In genomic region chr16:56711862-56712261, GRCh38 we compare ENCODE assay signal across 24 cellular contexts. TPM values are rescaled to one million over a fixed set of nuclear protein-coding genes. Genes with fewer than 3 reads are reported as not detected.
"Had no signal": no experiment of that assay in that cellular context is flagged by ENCODE, and none has a peak within 500 bp of the region (broad histone marks: within the 10 kb centered on the region; RNA-seq: fewer than 3 reads in every experiment).

No MANE protein-coding gene starts in this region.

- H3K27me3 ChIP-seq: esophagus squamous epithelium, gastroesophageal sphincter, ovary, thyroid gland, upper lobe of right lung had no signal

- H3K4me1 ChIP-seq: gastroesophageal sphincter, left ventricle myocardium inferior, prostate gland, thyroid gland, upper lobe of right lung had no signal

- DNase-seq: activated CD4-positive, alpha-beta T cell treated with anti-CD3 and anti-CD28 coated beads for 1 hour; activated CD4-positive, alpha-beta T cell treated with anti-CD3 and anti-CD28 coated beads, Interleukin-2, amount 50 U/mL, for 1 hour; activated CD8-positive, alpha-beta T cell treated with anti-CD3 and anti-CD28 coated beads, Interleukin-2, amount 10 ng/mL, durations not matched to agents 7 days and 5 days; activated naive CD4-positive, alpha-beta T cell; activated naive CD8-positive, alpha-beta T cell treated with anti-CD3 and anti-CD28 coated beads, Interleukin-2, amount 10 ng/mL, durations not matched to agents 7 days and 5 days; activated T-cell treated with anti-CD3 and anti-CD28 coated beads, Interleukin-2, amount 50 U/mL, for 24 hours; amygdala; cerebellar nuclear complex; endodermal cell; esophagus squamous epithelium; hypothalamus; left ventricle myocardium inferior; ovary; stimulated activated CD4-positive, alpha-beta T cell treated with anti-CD3 and anti-CD28 coated beads, Interleukin-4, amount 100 ng/mL, for 24 hours; substantia nigra; thyroid gland; upper lobe of right lung had no signal

- H3K4me3 ChIP-seq: coronary artery, esophagus squamous epithelium, gastroesophageal sphincter, left ventricle myocardium inferior, ovary, prostate gland, thyroid gland, upper lobe of right lung had no signal

- ATAC-seq: activated CD8-positive, alpha-beta T cell treated with anti-CD3 and anti-CD28 coated beads, Interleukin-2, amount 10 ng/mL, durations not matched to agents 7 days and 5 days; gastroesophageal sphincter; natural killer cell treated with Interleukin-12 subunit alpha and Interleukin-12 subunit beta and Interleukin-15 and Interleukin-18, amount 100 ng/mL, for 72 hours; upper lobe of right lung had no signal

- H3K36me3 Mint-ChIP-seq: natural killer cell treated with Interleukin-12 subunit alpha and Interleukin-12 subunit beta and Interleukin-15 and Interleukin-18, amount 100 ng/mL, for 72 hours had no signal

- H3K27ac Mint-ChIP-seq: activated CD8-positive, alpha-beta T cell treated with anti-CD3 and anti-CD28 coated beads, Interleukin-2, amount 10 ng/mL, durations not matched to agents 7 days and 5 days; activated naive CD8-positive, alpha-beta T cell treated with anti-CD3 and anti-CD28 coated beads, Interleukin-2, amount 10 ng/mL, durations not matched to agents 7 days and 5 days; activated T-cell treated with anti-CD3 and anti-CD28 coated beads, Interleukin-2, amount 50 U/mL, for 24 hours; activated T-helper 2 cell treated with anti-CD3 and anti-CD28 coated beads, Interferon-gamma antibody, Interleukin-2, Interleukin-4, amounts not matched to agents 10 μg/mL and 5 μg/mL and 100 μg/mL, durations not matched to agents 14 hours and 24 hours and 36 hours; endodermal cell; natural killer cell treated with Interleukin-12 subunit alpha and Interleukin-12 subunit beta and Interleukin-15 and Interleukin-18, amount 100 ng/mL, for 72 hours; stimulated activated naive CD8-positive, alpha-beta T cell treated with anti-CD3 and anti-CD28 coated beads, Interleukin-15, Interleukin-2, amounts not matched to agents 100 ng/mL and 50 ng/mL, for 24 hours had no signal

- H3K36me3 ChIP-seq: esophagus squamous epithelium, gastroesophageal sphincter, left ventricle myocardium inferior, ovary, prostate gland, thyroid gland, upper lobe of right lung had no signal

- H3K9me3 Mint-ChIP-seq: activated T-cell treated with anti-CD3 and anti-CD28 coated beads, Interleukin-2, amount 50 U/mL, for 24 hours; activated T-helper 2 cell treated with anti-CD3 and anti-CD28 coated beads, Interferon-gamma antibody, Interleukin-2, Interleukin-4, amounts not matched to agents 10 μg/mL and 5 μg/mL and 100 μg/mL, durations not matched to agents 14 hours and 24 hours and 36 hours; endodermal cell; natural killer cell treated with Interleukin-12 subunit alpha and Interleukin-12 subunit beta and Interleukin-15 and Interleukin-18, amount 100 ng/mL, for 72 hours; stimulated activated naive CD8-positive, alpha-beta T cell treated with anti-CD3 and anti-CD28 coated beads, Interleukin-15, Interleukin-2, amounts not matched to agents 100 ng/mL and 50 ng/mL, for 24 hours had no signal

- H3K27me3 Mint-ChIP-seq: activated naive CD8-positive, alpha-beta T cell treated with anti-CD3 and anti-CD28 coated beads, Interleukin-2, amount 10 ng/mL, durations not matched to agents 7 days and 5 days; activated T-cell treated with anti-CD3 and anti-CD28 coated beads, Interleukin-2, amount 50 U/mL, for 24 hours; natural killer cell treated with Interleukin-12 subunit alpha and Interleukin-12 subunit beta and Interleukin-15 and Interleukin-18, amount 100 ng/mL, for 72 hours; stimulated activated naive CD8-positive, alpha-beta T cell treated with anti-CD3 and anti-CD28 coated beads, Interleukin-15, Interleukin-2, amounts not matched to agents 100 ng/mL and 50 ng/mL, for 24 hours had no signal

- H3K27ac ChIP-seq: coronary artery, esophagus squamous epithelium, gastroesophageal sphincter, left ventricle myocardium inferior, ovary, prostate gland, thyroid gland, upper lobe of right lung had no signal

- H3K4me3 Mint-ChIP-seq: activated CD8-positive, alpha-beta T cell treated with anti-CD3 and anti-CD28 coated beads, Interleukin-2, amount 10 ng/mL, durations not matched to agents 7 days and 5 days; activated naive CD8-positive, alpha-beta T cell treated with anti-CD3 and anti-CD28 coated beads, Interleukin-2, amount 10 ng/mL, durations not matched to agents 7 days and 5 days; activated T-cell treated with anti-CD3 and anti-CD28 coated beads, Interleukin-2, amount 50 U/mL, for 24 hours; endodermal cell; natural killer cell treated with Interleukin-12 subunit alpha and Interleukin-12 subunit beta and Interleukin-15 and Interleukin-18, amount 100 ng/mL, for 72 hours; stimulated activated naive CD8-positive, alpha-beta T cell treated with anti-CD3 and anti-CD28 coated beads, Interleukin-15, Interleukin-2, amounts not matched to agents 100 ng/mL and 50 ng/mL, for 24 hours had no signal

- H3K9me3 ChIP-seq: esophagus squamous epithelium, gastroesophageal sphincter, left ventricle myocardium inferior, ovary, prostate gland, thyroid gland, upper lobe of right lung had no signal

RNA-seq across cellular contexts. Expression of gene MT1H, which starts 42.2 kb away (rescaled TPM):
- total RNA-seq: activated naive CD8-positive, alpha-beta T cell treated with anti-CD3 and anti-CD28 coated beads, Interleukin-2, amount 10 ng/mL, durations not matched to agents 7 days and 5 days; activated T-helper 2 cell treated with anti-CD3 and anti-CD28 coated beads, Interferon-gamma antibody, Interleukin-2, Interleukin-4, amounts not matched to agents 10 μg/mL and 5 μg/mL and 100 μg/mL, durations not matched to agents 14 hours and 24 hours and 36 hours; gastroesophageal sphincter; left ventricle myocardium inferior; lung microvascular endothelial cell; natural killer cell treated with Interleukin-12 subunit alpha and Interleukin-12 subunit beta and Interleukin-15 and Interleukin-18, amount 100 ng/mL, for 72 hours had no signal
- polyA plus RNA-seq: ovary had no signal

RNA-seq across cellular contexts. Expression of gene MT1G, which starts 44.0 kb away (rescaled TPM):
- total RNA-seq: left ventricle myocardium inferior, lung microvascular endothelial cell had no signal
